Comparison of ENCODE assay signal across 12 cellular contexts in genomic region chr17:45313419-45313771, GRCh38. TPM values are rescaled to one million over a fixed set of nuclear protein-coding genes. Genes with fewer than 3 reads are reported as not detected.
DNase-seq lines count a peak whose midpoint lies in the region; ATAC-seq, FAIRE-seq and TF ChIP-seq lines count a peak whose summit lies in the region.
"Had no signal": no experiment of that assay in that cellular context is flagged by ENCODE, and none has a peak within 500 bp of the region (broad histone marks: within the 10 kb centered on the region; RNA-seq: fewer than 3 reads in every experiment).

No MANE protein-coding gene starts in this region.

- H3K27me3 ChIP-seq in Peyer's patch (no peaks in the 10 kb centered on the region), esophagus (ENCODE audit: control insufficient read depth in 1 of 2, insufficient read depth in 2 of 2, low read length in 2 of 2) (no peaks in the 10 kb centered on the region), spleen (replicated peaks in 1 of 7) (no peaks in the 10 kb centered on the region), neural progenitor cell (no peaks in the 10 kb centered on the region)

- H3K9me3 ChIP-seq in Peyer's patch (no peaks in the 10 kb centered on the region), esophagus (ENCODE audit: control insufficient read depth in 2 of 2, insufficient read depth in 1 of 2, low read depth in 1 of 2, low read length in 1 of 2) (no peaks in the 10 kb centered on the region), spleen (no peaks in the 10 kb centered on the region), neural progenitor cell (ENCODE audit: low read depth) (no peaks in the 10 kb centered on the region)

- peaks cover 45% of the 10 kb centered on the region for H3K4me1 Mint-ChIP-seq in neural progenitor cell

- peaks cover 14% of the 10 kb centered on the region for H3K36me3 Mint-ChIP-seq in neural progenitor cell

- peak overlapping the region; percentile 98 to 100 (median 100) for H3K27ac ChIP-seq in Peyer's patch
- peak overlapping the region; percentile 94 to 98 for H3K27ac ChIP-seq in esophagus (ENCODE audit: low read depth in 2 of 2, low read length in 1 of 2)
- peak overlapping the region; percentile 75 to 99 (median 94) for H3K27ac ChIP-seq in spleen
- no peak overlapping the region for H3K27ac ChIP-seq in neural progenitor cell

- no peak for ATAC-seq in HG02623 (IDR thresholded peaks at IDR 0.05; ENCODE audit: unreplicated experiment)
- ATAC-seq: activated CD4-positive, CD25-positive, alpha-beta regulatory T cell treated with anti-CD3 and anti-CD28 coated beads, Interleukin-2, amount 50 U/mL, for 24 hours had no signal

- peaks cover 3% of the 10 kb centered on the region for H3K27me3 Mint-ChIP-seq in neural progenitor cell (ENCODE audit: insufficient read depth, low read depth)

- no peak overlapping the region for H3K9ac ChIP-seq in neural progenitor cell

- peaks cover 22% of the 10 kb centered on the region for H3F3A ChIP-seq in neural progenitor cell (ENCODE audit: low read depth)

- H3K27ac Mint-ChIP-seq in neural progenitor cell: no peak overlapping the region

- H4K20me1 ChIP-seq in neural progenitor cell (ENCODE audit: low read depth): peaks cover 70% of the 10 kb centered on the region

- H3K4me3 Mint-ChIP-seq in neural progenitor cell: no peak overlapping the region

- H2AFZ ChIP-seq in neural progenitor cell (replicated peaks): no peak overlapping the region

- no peak for DNase-seq in GM12891 (ENCODE audit: insufficient read length, low spot score)
- DNase-seq in Peyer's patch: peak in 1 of 3 donors; percentile 60
- DNase-seq in spleen: no peak
- DNase-seq in iPS-NIHi7 (ENCODE audit: extremely low spot score): no peak
- DNase-seq in neural progenitor cell (ENCODE audit: low spot score): no peak
- no peak for DNase-seq in cerebellar cortex (ENCODE audit: low spot score)
- DNase-seq: NCI-H1930 had no signal

- H3K4me3 ChIP-seq in Peyer's patch (peak overlapping the region in 2 of 4 donors; percentile 18 to 42), esophagus (ENCODE audit: low read depth in 1 of 2, low read length in 2 of 2) (no peak overlapping the region), spleen (peak overlapping the region in 1 of 8 donors; percentile 88), neural progenitor cell (no peak overlapping the region)

- no peak overlapping the region for H3K4me2 ChIP-seq in neural progenitor cell

- intact Hi-C loops in spleen (cut with DNase I; ENCODE audit: low total_unique reads): no loop called here

- peak; percentile 13 for FAIRE-seq in GM12891 (lab: Jason Lieb, UNC)
- FAIRE-seq: endometrium had no signal

- TF ChIP-seq POLR2A in GM12891 (IDR thresholded peaks at IDR 0.05; ENCODE audit: low read depth, low read length) (no peak), Peyer's patch (IDR thresholded peaks at IDR 0.05) (no peak), spleen (IDR thresholded peaks at IDR 0.05) (no peak)

- WGBS in esophagus, 2 donors: 46 to 48% methylated on average over 5 of the region's 5 CpGs
- 58 to 74% (median 65%) methylated on average over 5 of the region's 5 CpGs for WGBS in spleen, 5 donors

- H3K36me3 ChIP-seq in Peyer's patch: peaks cover 0 to 3% (median 0%) of the 10 kb centered on the region in 3 donors
- H3K36me3 ChIP-seq in esophagus (ENCODE audit: control insufficient read depth in 2 of 2, insufficient read depth in 2 of 2, low read length in 1 of 2): peaks cover 0 to 3% of the 10 kb centered on the region in 2 donors
- H3K36me3 ChIP-seq in spleen: peaks cover 0 to 31% (median 0%) of the 10 kb centered on the region in 6 donors
- H3K36me3 ChIP-seq in neural progenitor cell: no peaks in the 10 kb centered on the region

- no peak for TF ChIP-seq CTCF in Peyer's patch (IDR thresholded peaks at IDR 0.05)
- TF ChIP-seq CTCF in spleen (IDR thresholded peaks at IDR 0.05 in 8 of 11, conservative IDR thresholded peaks at IDR 0.05 in 3 of 11): no peak
- no peak for TF ChIP-seq CTCF in neural progenitor cell (IDR thresholded peaks at IDR 0.05)

- peaks cover 52% of the 10 kb centered on the region for H3K79me2 ChIP-seq in neural progenitor cell (ENCODE audit: low read depth)

- no peaks in the 10 kb centered on the region for H3K9me3 Mint-ChIP-seq in neural progenitor cell

- peaks cover 30 to 84% (median 45%) of the 10 kb centered on the region in 4 donors for H3K4me1 ChIP-seq in Peyer's patch
- peaks cover 12 to 34% of the 10 kb centered on the region in 2 donors for H3K4me1 ChIP-seq in esophagus (ENCODE audit: control insufficient read depth in 2 of 2, insufficient read depth in 2 of 2, low read length in 1 of 2)
- peaks cover 53 to 91% (median 87%) of the 10 kb centered on the region in 6 donors for H3K4me1 ChIP-seq in spleen
- H3K4me1 ChIP-seq in neural progenitor cell: peaks cover 21% of the 10 kb centered on the region

TF ChIP-seq in GM12891, 5 proteins besides CTCF, POLR2A, EP300 and RAD21:
- 0 out of 2 replicates have a peak, but pooled peaks have one; percentile 1 for TF ChIP-seq SPI1 (IDR thresholded peaks at IDR 0.05; ENCODE audit: low read depth, low read length)
- no peak for TF ChIP-seq PAX5 (IDR thresholded peaks at IDR 0.05; ENCODE audit: insufficient read depth, low read length, severe bottlenecking)
- no peak for TF ChIP-seq POLR2AphosphoS5 (IDR thresholded peaks at IDR 0.05; ENCODE audit: low read depth, low read length)

RNA-seq across cellular contexts. Expression of gene MAP3K14, which starts 3.4 kb away (rescaled TPM):
- polyA plus RNA-seq in GM12891 (2012; ENCODE audit: low read depth, missing spikeins): 12.4 TPM
- 10 to 100 TPM; 16.5 to 30.4 (median 24.7) TPM for total RNA-seq in Peyer's patch
- 1 to 10 TPM; 8.0 to 9.2 TPM for polyA plus RNA-seq in esophagus
- total RNA-seq in spleen: 10 to 100 TPM; 22.1 to 36.3 (median 32.1) TPM
- polyA plus RNA-seq in spleen: 10 to 100 TPM; 17.3 to 18.8 (median 18.0) TPM
- 0.34 and 2.7 TPM in 2 replicates for total RNA-seq in neural progenitor cell (ENCODE audit: low replicate concordance)

RNA-seq across cellular contexts. Expression of gene SPATA32, which starts 51.5 kb away (rescaled TPM):
- 0.35 TPM for polyA plus RNA-seq in GM12891 (2012; ENCODE audit: low read depth, missing spikeins)
- total RNA-seq in Peyer's patch (not detected), spleen (under 1 TPM in 1 of 7 donors, not detected in 6; 0.17 TPM), neural progenitor cell (ENCODE audit: low replicate concordance) (not detected in 2 replicates)
- polyA plus RNA-seq in esophagus (not detected), spleen (under 1 TPM in 2 of 3 donors, not detected in 1; 0.08 to 0.09 TPM)
- total RNA-seq: subcutaneous adipose tissue had no signal
